30 cellular contexts compared by ENCODE assay signal in the genomic region with DNA sequence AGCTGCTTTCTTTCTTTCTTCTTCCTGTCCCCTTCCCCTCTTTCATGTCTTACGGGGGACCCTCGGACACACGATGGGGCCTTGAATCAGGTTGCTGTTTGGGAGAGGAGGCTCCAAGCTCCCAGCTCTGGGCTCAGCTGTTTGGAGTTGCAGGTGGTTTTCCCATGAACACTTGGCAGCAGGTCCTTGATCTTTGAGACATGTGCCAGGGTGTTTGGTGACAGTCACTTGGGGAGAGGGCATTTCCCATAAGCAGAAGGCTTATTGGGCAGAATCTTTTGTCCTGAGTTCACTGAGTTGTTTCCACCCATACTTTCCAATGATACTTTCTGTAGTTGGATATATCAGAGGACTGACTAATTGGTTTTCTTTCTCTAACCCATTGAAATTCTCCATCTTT.
"Had no signal": no experiment of that assay in that cellular context is flagged by ENCODE, and none has a peak within 500 bp of the region (broad histone marks: within the 10 kb centered on the region; RNA-seq: fewer than 3 reads in every experiment).

No MANE protein-coding gene starts in this region.

- DNase-seq: activated CD4-positive, alpha-beta memory T cell treated with anti-CD3 and anti-CD28 coated beads, Interleukin-2, amount 10 ng/mL, durations not matched to agents 7 days and 5 days; activated CD4-positive, alpha-beta T cell treated with anti-CD3 and anti-CD28 coated beads for 1 hour; activated CD4-positive, alpha-beta T cell treated with anti-CD3 and anti-CD28 coated beads for 48 hours; activated CD4-positive, CD25-positive, alpha-beta regulatory T cell; activated CD8-positive, alpha-beta memory T cell treated with anti-CD3 and anti-CD28 coated beads for 24 hours; activated CD8-positive, alpha-beta memory T cell treated with anti-CD3 and anti-CD28 coated beads, Interleukin-2, amount 10 ng/mL, durations not matched to agents 7 days and 5 days; activated CD8-positive, alpha-beta memory T cell treated with anti-CD3 and anti-CD28 coated beads, Interleukin-2, amount 50 U/mL, for 48 hours; activated effector memory CD4-positive, alpha-beta T cell treated with Interleukin-2 at 50 U/mL for 16 hours; activated naive CD4-positive, alpha-beta T cell treated with anti-CD3 and anti-CD28 coated beads, Interleukin-2, amount 10 ng/mL, durations not matched to agents 7 days and 5 days; activated naive CD8-positive, alpha-beta T cell treated with anti-CD3 and anti-CD28 coated beads, Interleukin-2, amount 50 U/mL, for 24 hours; activated T-cell treated with anti-CD3 and anti-CD28 coated beads, Interleukin-2, amount 50 U/mL, for 48 hours; anterior cingulate cortex; central memory CD4-positive, alpha-beta T cell; MM.1S; MV-4-11; NCI-H1092; NCI-H1436 treated with DMSO at 0.1 percent for 48 hours; NCI-H1694 treated with DMSO at 0.1 percent for 48 hours; NCI-H2029; NCI-H446; NCI-H510A treated with DMSO at 0.1 percent for 48 hours; NCI-H526 treated with DMSO at 0.1 percent for 48 hours; NCI-H774; SW 1271; T-helper 1 cell; T-helper 2 cell; T-helper 9 cell; WERI-Rb-1 had no signal

- H3K9ac ChIP-seq: KMS-11 had no signal

- H3K27ac ChIP-seq: KMS-11, WERI-Rb-1 had no signal

- ATAC-seq: activated CD8-positive, alpha-beta memory T cell treated with anti-CD3 and anti-CD28 coated beads, Interleukin-2, amount 10 ng/mL, durations not matched to agents 7 days and 5 days; activated naive CD8-positive, alpha-beta T cell treated with anti-CD3 and anti-CD28 coated beads, Interleukin-2, amount 50 U/mL, for 24 hours; Panc1 had no signal
